ENCODE assay signal across 8 cellular contexts in the genomic region with DNA sequence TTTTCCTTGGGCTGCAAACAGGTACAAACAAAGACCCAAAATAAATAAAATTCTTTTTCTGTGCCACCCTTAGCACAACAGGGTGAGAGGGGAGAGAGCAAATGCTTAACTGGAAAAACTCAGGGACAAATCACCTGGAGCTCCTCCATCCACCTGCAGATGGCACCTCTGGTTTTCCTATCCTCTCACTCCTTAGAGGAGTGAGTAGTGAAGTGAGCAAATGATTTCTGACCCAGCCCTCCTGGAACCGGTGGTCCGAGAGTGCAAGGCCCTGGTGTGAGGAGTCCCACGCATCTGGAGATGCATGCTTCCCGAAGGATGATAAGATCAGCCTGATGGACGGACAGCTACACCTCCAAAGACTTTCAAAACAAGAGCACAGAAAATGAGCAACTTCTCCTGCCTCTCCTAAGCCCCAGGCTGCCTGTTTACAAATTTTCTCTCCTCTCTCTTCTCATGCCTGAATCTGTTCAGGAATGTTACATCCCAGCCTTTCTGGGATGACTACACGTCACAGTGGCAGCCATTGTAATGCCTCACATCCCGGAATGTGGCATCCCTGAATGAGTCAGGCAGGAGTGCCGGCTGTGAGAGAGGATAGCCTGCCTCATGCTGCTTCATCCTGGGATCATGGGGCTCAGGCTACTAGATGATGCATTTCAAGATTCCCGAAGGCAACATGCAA.
A peak's percentile ranks its signal among the peaks of the same experiment; 100 is the strongest.
DNase-seq lines count a peak whose midpoint lies in the region; ATAC-seq and TF ChIP-seq lines count a peak whose summit lies in the region.

No MANE protein-coding gene starts in this region.

- CTCF ChIA-PET in SK-N-SH (lab: Yijun Ruan, JAX), result interaction anchor here (0.9 to 2.0 kb wide), 5 partner anchors 16 to 202 kb away, joined by 4 to 9 read pairs (median 6); no protein-coding TSS in a partner anchor

- peaks cover 36% of the 10 kb centered on the region for H3F3A ChIP-seq in SK-N-SH (replicated peaks; ENCODE audit: insufficient read depth)

- DNase-seq in H4 (ENCODE audit: low spot score) (peak; percentile 86), SK-N-SH (peak; percentile 15), fibroblast of the aortic adventitia (ENCODE audit: low read depth) (peak; percentile 95), renal cortical epithelial cell (ENCODE audit: low read depth) (peak; percentile 96), spleen (no peak), HuH-7.5 (ENCODE audit: low spot score) (no peak), NCI-H187 (lab: John Stamatoyannopoulos, UW) (no peak)

- TF ChIP-seq RAD21 in SK-N-SH (IDR thresholded peaks at IDR 0.05; ENCODE audit: low read length), result peak; percentile 48

- WGBS in SK-N-SH (ENCODE audit: low lambda C conversion rate), result 24% methylated on average over 9 of the region's 9 CpGs
- WGBS in spleen, 5 donors, result 83 to 94% (median 90%) methylated on average over 9 of the region's 9 CpGs

- ATAC-seq in HG02571 (IDR thresholded peaks at IDR 0.05; ENCODE audit: unreplicated experiment), result no peak

- no peaks in the 10 kb centered on the region for H3K36me3 ChIP-seq in SK-N-SH (replicated peaks in 1 of 2; ENCODE audit: control insufficient read depth in 1 of 2, insufficient read depth in 2 of 2, low read length in 1 of 2)
- no peaks in the 10 kb centered on the region for H3K36me3 ChIP-seq in spleen

- TF ChIP-seq CTCF in SK-N-SH (IDR thresholded peaks at IDR 0.05) (peak; percentile 46), fibroblast of the aortic adventitia (IDR thresholded peaks at IDR 0.05; ENCODE audit: insufficient read depth, low read length) (peak; percentile 33), spleen (IDR thresholded peaks at IDR 0.05 in 8 of 11, conservative IDR thresholded peaks at IDR 0.05 in 3 of 11) (no peak)

- peaks cover 0 to 34% of the 10 kb centered on the region in 2 experiments; a peak in 3 of 4 replicates for H3K4me1 ChIP-seq in SK-N-SH (ENCODE audit: control insufficient read depth in 1 of 2, insufficient read depth in 2 of 2, low read depth in 1 of 2, low read length in 1 of 2)
- H3K4me1 ChIP-seq in spleen, result peaks cover 0 to 57% (median 34%) of the 10 kb centered on the region in 6 donors

- POLR2A ChIA-PET in SK-N-SH (lab: Yijun Ruan, JAX), result no interaction called here

- no peak for TF ChIP-seq POLR2A in spleen (IDR thresholded peaks at IDR 0.05)

- TF ChIP-seq EP300 in SK-N-SH (IDR thresholded peaks at IDR 0.05; ENCODE audit: borderline replicate concordance in 1 of 2, low read depth in 1 of 2, low read length in 1 of 2), result peak in 1 of 2 experiments; percentile 74; a peak in 1 of 4 replicates

- H3K9me2 ChIP-seq in SK-N-SH, result no peaks in the 10 kb centered on the region

- H3K4me3 ChIP-seq in SK-N-SH (ENCODE audit: low read depth in 2 of 2, low read length in 1 of 2) (no peak overlapping the region), fibroblast of the aortic adventitia (ENCODE audit: low read depth, low read length) (no peak overlapping the region), spleen (no peak overlapping the region)

- no peaks in the 10 kb centered on the region for H3K27me3 ChIP-seq in SK-N-SH (ENCODE audit: insufficient read depth)
- no peaks in the 10 kb centered on the region for H3K27me3 ChIP-seq in spleen (replicated peaks in 1 of 7)

- H3K27ac ChIP-seq in SK-N-SH (ENCODE audit: low read depth in 2 of 2, low read length in 1 of 2) (peak overlapping the region in 1 of 2 experiments; percentile 96; a peak in 2 of 4 replicates), spleen (no peak overlapping the region)

- no peaks in the 10 kb centered on the region for H3K9me3 ChIP-seq in SK-N-SH
- H3K9me3 ChIP-seq in spleen, result no peaks in the 10 kb centered on the region

- no peaks in the 10 kb centered on the region for H3K79me2 ChIP-seq in SK-N-SH (ENCODE audit: insufficient read depth)

- H3K4me2 ChIP-seq in SK-N-SH, result peak overlapping the region; percentile 70

- H2AFZ ChIP-seq in SK-N-SH (ENCODE audit: low read depth), result peak overlapping the region; percentile 70; the same call in 1 of the 2 replicates

- intact Hi-C loops in spleen (cut with DNase I; ENCODE audit: low total_unique reads), result no loop called here

- H4K20me1 ChIP-seq in SK-N-SH (ENCODE audit: insufficient read depth), result no peaks in the 10 kb centered on the region

- peak overlapping the region; percentile 77 for H3K9ac ChIP-seq in SK-N-SH

TF ChIP-seq in SK-N-SH, 30 proteins besides CTCF, POLR2A, EP300 and RAD21:
- no peak for TF ChIP-seq GABPA (IDR thresholded peaks at IDR 0.05; ENCODE audit: low read depth)
- TF ChIP-seq, protein P1, sequence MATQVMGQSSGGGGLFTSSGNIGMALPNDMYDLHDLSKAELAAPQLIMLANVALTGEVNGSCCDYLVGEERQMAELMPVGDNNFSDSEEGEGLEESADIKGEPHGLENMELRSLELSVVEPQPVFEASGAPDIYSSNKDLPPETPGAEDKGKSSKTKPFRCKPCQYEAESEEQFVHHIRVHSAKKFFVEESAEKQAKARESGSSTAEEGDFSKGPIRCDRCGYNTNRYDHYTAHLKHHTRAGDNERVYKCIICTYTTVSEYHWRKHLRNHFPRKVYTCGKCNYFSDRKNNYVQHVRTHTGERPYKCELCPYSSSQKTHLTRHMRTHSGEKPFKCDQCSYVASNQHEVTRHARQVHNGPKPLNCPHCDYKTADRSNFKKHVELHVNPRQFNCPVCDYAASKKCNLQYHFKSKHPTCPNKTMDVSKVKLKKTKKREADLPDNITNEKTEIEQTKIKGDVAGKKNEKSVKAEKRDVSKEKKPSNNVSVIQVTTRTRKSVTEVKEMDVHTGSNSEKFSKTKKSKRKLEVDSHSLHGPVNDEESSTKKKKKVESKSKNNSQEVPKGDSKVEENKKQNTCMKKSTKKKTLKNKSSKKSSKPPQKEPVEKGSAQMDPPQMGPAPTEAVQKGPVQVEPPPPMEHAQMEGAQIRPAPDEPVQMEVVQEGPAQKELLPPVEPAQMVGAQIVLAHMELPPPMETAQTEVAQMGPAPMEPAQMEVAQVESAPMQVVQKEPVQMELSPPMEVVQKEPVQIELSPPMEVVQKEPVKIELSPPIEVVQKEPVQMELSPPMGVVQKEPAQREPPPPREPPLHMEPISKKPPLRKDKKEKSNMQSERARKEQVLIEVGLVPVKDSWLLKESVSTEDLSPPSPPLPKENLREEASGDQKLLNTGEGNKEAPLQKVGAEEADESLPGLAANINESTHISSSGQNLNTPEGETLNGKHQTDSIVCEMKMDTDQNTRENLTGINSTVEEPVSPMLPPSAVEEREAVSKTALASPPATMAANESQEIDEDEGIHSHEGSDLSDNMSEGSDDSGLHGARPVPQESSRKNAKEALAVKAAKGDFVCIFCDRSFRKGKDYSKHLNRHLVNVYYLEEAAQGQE (IDR thresholded peaks at IDR 0.05; ENCODE audit: low read depth, low read length), result peak; percentile 64; the same call in 1 of the 2 replicates
- no peak for TF ChIP-seq RFX5 (IDR thresholded peaks at IDR 0.05; ENCODE audit: low read length)
- peak; percentile 90 for TF ChIP-seq TEAD4 (IDR thresholded peaks at IDR 0.05; ENCODE audit: borderline replicate concordance, insufficient read depth)
- no peak for TF ChIP-seq IRF3 (IDR thresholded peaks at IDR 0.05; ENCODE audit: low read depth, low read length)
- TF ChIP-seq TCF12 (IDR thresholded peaks at IDR 0.05), result peak; percentile 83
- TF ChIP-seq YY1 (IDR thresholded peaks at IDR 0.05; ENCODE audit: low read depth), result peak; percentile 88
- peak; percentile 49; the same call in 1 of the 2 replicates for TF ChIP-seq POLR2AphosphoS5 (IDR thresholded peaks at IDR 0.05; ENCODE audit: low read depth, low read length)
- peak; percentile 68 for TF ChIP-seq NFIC (IDR thresholded peaks at IDR 0.05; ENCODE audit: borderline replicate concordance)
- no peak; the same call in 1 of the 2 replicates for TF ChIP-seq TAF1 (IDR thresholded peaks at IDR 0.05; ENCODE audit: borderline replicate concordance, low read depth, low read length)
- TF ChIP-seq RCOR1 (IDR thresholded peaks at IDR 0.05; ENCODE audit: low read length), result no peak
- peak; percentile 93 for TF ChIP-seq FOSL2 (IDR thresholded peaks at IDR 0.05; ENCODE audit: borderline replicate concordance, low read depth)
- TF ChIP-seq SIN3A (IDR thresholded peaks at IDR 0.05; ENCODE audit: borderline replicate concordance, low read depth, low read length), result 0 out of 2 replicates have a peak, but pooled peaks have one; percentile 21
- peak; percentile 88 for TF ChIP-seq JUND (IDR thresholded peaks at IDR 0.05)
- peak; percentile 63; the same call in 1 of the 2 replicates for TF ChIP-seq PBX3 (IDR thresholded peaks at IDR 0.05)
- no peak for TF ChIP-seq FOXJ3 (CRISPR knock-in tag; IDR thresholded peaks at IDR 0.05)
- TF ChIP-seq, protein P2, sequence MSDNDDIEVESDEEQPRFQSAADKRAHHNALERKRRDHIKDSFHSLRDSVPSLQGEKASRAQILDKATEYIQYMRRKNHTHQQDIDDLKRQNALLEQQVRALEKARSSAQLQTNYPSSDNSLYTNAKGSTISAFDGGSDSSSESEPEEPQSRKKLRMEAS (IDR thresholded peaks at IDR 0.05; ENCODE audit: low read depth), result peak; percentile 94
- TF ChIP-seq SMC3 (IDR thresholded peaks at IDR 0.05; ENCODE audit: low read depth, low read length), result peak; percentile 34

Comparison
In these comparisons a context has a peak if more than half of its experiments do, and no peak if none do; other contexts are left out.
1. DNase-seq: peak in H4 (single experiment), SK-N-SH (single experiment), fibroblast of the aortic adventitia (single experiment) and renal cortical epithelial cell (single experiment); none in spleen (single experiment), HuH-7.5 (single experiment) and NCI-H187 (0 of 2).
2. CTCF ChIP-seq: peak in SK-N-SH (single experiment) and fibroblast of the aortic adventitia (single experiment); none in spleen (0 of 11).